8 cellular contexts compared by ENCODE assay signal in the genomic region with DNA sequence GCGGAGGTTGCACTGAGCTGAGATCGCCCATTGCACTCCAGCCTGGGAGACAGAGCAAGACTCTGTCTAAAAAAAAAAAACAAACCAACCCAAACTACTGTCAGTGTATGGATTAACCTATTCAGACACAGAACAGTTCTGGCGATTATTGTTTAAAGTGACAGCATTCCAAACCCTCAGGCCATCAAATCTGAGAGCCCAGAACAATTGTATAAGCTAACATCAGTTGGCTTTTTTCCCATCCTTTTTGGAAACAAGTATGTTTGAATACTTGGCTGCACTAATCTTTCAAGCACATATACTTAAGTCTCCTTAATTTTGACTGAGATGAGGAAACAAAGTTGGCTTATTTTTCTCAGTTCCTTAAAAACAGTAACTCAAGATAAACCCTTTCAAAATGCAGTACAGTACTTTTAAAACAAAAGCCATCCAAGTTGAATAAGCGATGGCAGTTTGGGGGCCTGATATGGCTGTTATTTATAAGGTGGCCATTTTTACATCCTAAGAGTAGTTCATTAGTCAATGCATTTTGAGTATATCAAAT. TPM values are rescaled to one million over a fixed set of nuclear protein-coding genes. Genes with fewer than 3 reads are reported as not detected.
DNase-seq lines count a peak whose midpoint lies in the region; ATAC-seq and TF ChIP-seq lines count a peak whose summit lies in the region.
"Had no signal": no experiment of that assay in that cellular context is flagged by ENCODE, and none has a peak within 500 bp of the region (broad histone marks: within the 10 kb centered on the region; RNA-seq: fewer than 3 reads in every experiment).

No MANE protein-coding gene starts in this region.

- peaks cover 7% of the 10 kb centered on the region for H3K9me3 ChIP-seq in ES-I3 (ENCODE audit: control insufficient read depth, insufficient read depth, low read length)

- H3K4me1 Mint-ChIP-seq in progenitor cell of endocrine pancreas (ENCODE audit: low read depth): peaks cover 13% of the 10 kb centered on the region

- DNase-seq in NOMO-1 treated with DMSO at 0.1 percent for 48 hours (lab: John Stamatoyannopoulos, UW; ENCODE audit: unreplicated experiment): peak; percentile 79
- no peak for DNase-seq in dorsolateral prefrontal cortex
- DNase-seq in progenitor cell of endocrine pancreas (ENCODE audit: low spot score, unreplicated experiment): no peak
- no peak for DNase-seq in NCI-H226
- DNase-seq in NCI-H2227 treated with DMSO at 0.1 percent for 48 hours (lab: John Stamatoyannopoulos, UW): no peak
- DNase-seq: NK-92 treated with Interleukin-12 subunit alpha and Interleukin-12 subunit beta, amount 100 ng/mL, for 24 hours had no signal

- peak overlapping the region in 46 of 59 donors; percentile 59 to 97 (median 86) for H3K4me3 ChIP-seq in dorsolateral prefrontal cortex

- H3K27me3 Mint-ChIP-seq in progenitor cell of endocrine pancreas: no peaks in the 10 kb centered on the region

- peaks cover 7% of the 10 kb centered on the region for H3K9me3 Mint-ChIP-seq in progenitor cell of endocrine pancreas (ENCODE audit: low read depth)

- TF ChIP-seq CTCF in dorsolateral prefrontal cortex (IDR thresholded peaks at IDR 0.05 in 54 of 56, conservative IDR thresholded peaks at IDR 0.05 in 2 of 56; ENCODE audit: low read depth in 1 of 56, partially characterized antibody in 56 of 56) (no peak), progenitor cell of endocrine pancreas (IDR thresholded peaks at IDR 0.05; ENCODE audit: unreplicated experiment) (no peak)

- peak overlapping the region; percentile 80 for H3K4me3 Mint-ChIP-seq in progenitor cell of endocrine pancreas (ENCODE audit: low read depth)

- intact Hi-C loops in dorsolateral prefrontal cortex (cut with DNase I): loop anchor here (2.0 to 10.0 kb wide), 4 partner anchors 53 to 219 kb away; a partner anchor contains a TSS

- peak overlapping the region; percentile 75; the same call in 1 of the 2 replicates for H3K9ac ChIP-seq in ES-I3 (ENCODE audit: low read depth, low read length)

- no peaks in the 10 kb centered on the region for H3K4me1 ChIP-seq in ES-I3 (ENCODE audit: insufficient read depth, low read length)

- H3K27ac Mint-ChIP-seq in progenitor cell of endocrine pancreas: peak overlapping the region; percentile 97

- peak overlapping the region in 47 of 59 donors; percentile 13 to 99 (median 97) for H3K27ac ChIP-seq in dorsolateral prefrontal cortex

- ATAC-seq in GM19467 (IDR thresholded peaks at IDR 0.05; ENCODE audit: unreplicated experiment): no peak

- no peaks in the 10 kb centered on the region for H3K27me3 ChIP-seq in dorsolateral prefrontal cortex

- peaks cover 21% of the 10 kb centered on the region for H3K36me3 Mint-ChIP-seq in progenitor cell of endocrine pancreas (ENCODE audit: insufficient read depth)

- H3K36me3 ChIP-seq in ES-I3 (ENCODE audit: insufficient read depth, low read length): peaks cover 20% of the 10 kb centered on the region

RNA-seq across cellular contexts. Expression of a gene that starts 1.4 kb away (rescaled TPM):
- 10 to 100 TPM; 12.9 to 53.0 (median 25.6) TPM for total RNA-seq in dorsolateral prefrontal cortex
- 27.9 and 35.4 TPM in 2 replicates for total RNA-seq in progenitor cell of endocrine pancreas

RNA-seq across cellular contexts. Expression of a gene that starts 1.5 kb away (rescaled TPM):
- total RNA-seq in dorsolateral prefrontal cortex: 10 to 100 TPM; 45.3 to 87.4 (median 67.2) TPM
- total RNA-seq in progenitor cell of endocrine pancreas: 42.2 and 42.5 TPM in 2 replicates

RNA-seq across cellular contexts. Expression of a gene that starts 53.2 kb away (rescaled TPM):
- total RNA-seq in dorsolateral prefrontal cortex (10 to 100 TPM in 27 of 120 experiments, 1 to 10 TPM in 93; 2.6 to 22.2 (median 7.2) TPM), progenitor cell of endocrine pancreas (0.48 and 0.67 TPM in 2 replicates)
